1 cellular context compared by ENCODE assay signal in the genomic region with DNA sequence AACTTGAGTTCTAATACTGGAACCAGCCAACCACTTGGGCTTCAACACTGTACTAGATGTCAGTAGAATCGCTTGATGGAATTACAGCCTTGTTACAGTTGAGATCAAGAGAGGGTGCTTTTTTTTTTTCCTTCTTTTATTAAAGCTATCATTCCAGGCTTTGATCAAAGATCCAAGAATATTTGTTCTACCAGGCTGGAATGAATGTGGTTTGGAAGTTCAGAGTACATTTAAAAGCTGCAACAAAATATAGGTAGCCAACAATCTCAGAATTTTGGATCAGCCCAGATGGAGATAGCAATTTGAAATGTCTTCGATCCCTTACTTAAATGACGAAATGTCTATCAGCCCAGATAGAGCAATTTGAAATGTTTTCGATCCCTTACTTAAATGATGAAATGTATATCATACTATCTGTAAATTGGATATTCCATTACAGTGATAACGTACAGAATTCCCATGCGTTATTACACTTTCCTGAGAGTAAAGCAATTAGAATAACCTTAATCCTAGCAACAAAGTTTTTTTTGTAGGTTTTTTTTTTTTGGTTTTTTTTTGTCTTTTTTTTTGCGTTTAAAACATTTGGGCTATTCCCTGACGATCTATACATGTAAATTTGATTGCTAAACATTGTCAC.
TF ChIP-seq lines count a peak whose summit lies in the region.

No MANE protein-coding gene starts in this region.

TF ChIP-seq in GM12878, 131 proteins besides CTCF, POLR2A, EP300 and RAD21:
- no peak for TF ChIP-seq ZZZ3 (IDR thresholded peaks at IDR 0.05; ENCODE audit: control insufficient read depth, insufficient read length, low read depth)
- TF ChIP-seq, protein P1, sequence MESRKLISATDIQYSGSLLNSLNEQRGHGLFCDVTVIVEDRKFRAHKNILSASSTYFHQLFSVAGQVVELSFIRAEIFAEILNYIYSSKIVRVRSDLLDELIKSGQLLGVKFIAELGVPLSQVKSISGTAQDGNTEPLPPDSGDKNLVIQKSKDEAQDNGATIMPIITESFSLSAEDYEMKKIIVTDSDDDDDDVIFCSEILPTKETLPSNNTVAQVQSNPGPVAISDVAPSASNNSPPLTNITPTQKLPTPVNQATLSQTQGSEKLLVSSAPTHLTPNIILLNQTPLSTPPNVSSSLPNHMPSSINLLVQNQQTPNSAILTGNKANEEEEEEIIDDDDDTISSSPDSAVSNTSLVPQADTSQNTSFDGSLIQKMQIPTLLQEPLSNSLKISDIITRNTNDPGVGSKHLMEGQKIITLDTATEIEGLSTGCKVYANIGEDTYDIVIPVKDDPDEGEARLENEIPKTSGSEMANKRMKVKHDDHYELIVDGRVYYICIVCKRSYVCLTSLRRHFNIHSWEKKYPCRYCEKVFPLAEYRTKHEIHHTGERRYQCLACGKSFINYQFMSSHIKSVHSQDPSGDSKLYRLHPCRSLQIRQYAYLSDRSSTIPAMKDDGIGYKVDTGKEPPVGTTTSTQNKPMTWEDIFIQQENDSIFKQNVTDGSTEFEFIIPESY (IDR thresholded peaks at IDR 0.05) = no peak
- TF ChIP-seq PAX8 (IDR thresholded peaks at IDR 0.05) = no peak
- no peak for TF ChIP-seq TCF7 (IDR thresholded peaks at IDR 0.05; ENCODE audit: borderline replicate concordance)
- no peak for TF ChIP-seq CREM (IDR thresholded peaks at IDR 0.05; ENCODE audit: low read depth)
- no peak for TF ChIP-seq SMC3 (IDR thresholded peaks at IDR 0.05; ENCODE audit: borderline replicate concordance, low read length)
- TF ChIP-seq NR2F1 (conservative IDR thresholded peaks at IDR 0.05) = no peak
- TF ChIP-seq HDAC6 (IDR thresholded peaks at IDR 0.05; ENCODE audit: unreplicated experiment) = no peak
